Comparison of ENCODE assay signal across 1 cellular context in the genomic region with DNA sequence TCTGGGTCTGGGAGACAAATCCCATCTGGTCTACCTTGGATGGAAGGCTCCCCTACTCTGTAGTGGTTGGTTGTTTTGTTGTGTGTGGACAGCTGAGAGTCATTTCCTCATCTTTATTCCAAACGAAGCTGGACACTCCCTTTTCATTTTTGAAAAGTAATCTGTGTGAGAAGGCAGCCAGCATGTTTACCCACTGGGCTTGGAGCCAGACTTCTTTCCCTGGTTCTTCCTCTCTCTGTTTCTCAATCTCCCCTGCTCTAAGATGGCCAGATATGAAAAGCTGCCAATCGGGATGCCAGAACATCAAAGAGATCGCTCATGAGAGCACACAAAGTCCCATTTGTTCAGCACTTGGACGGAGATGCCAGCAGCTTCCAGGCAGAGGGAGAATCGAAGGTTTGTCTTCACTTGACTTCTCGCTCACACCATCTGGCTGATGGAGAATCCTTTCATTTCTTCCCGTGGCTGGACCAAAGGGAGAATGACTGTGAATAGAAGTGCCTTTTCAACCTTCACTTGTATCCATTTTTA.
TF ChIP-seq lines count a peak whose summit lies in the region.

No MANE protein-coding gene starts in this region.

TF ChIP-seq in HepG2, 621 proteins besides CTCF, POLR2A, EP300 and RAD21 (continued from another document and continues in another):
- TF ChIP-seq HOMEZ (CRISPR knock-in tag; IDR thresholded peaks at IDR 0.05; ENCODE audit: low read depth) (peak; percentile 100), ZBTB34 (CRISPR knock-in tag; IDR thresholded peaks at IDR 0.05) (peak; percentile 95), ZNF549 (CRISPR knock-in tag; IDR thresholded peaks at IDR 0.05) (no peak), ZFP1 (CRISPR knock-in tag; IDR thresholded peaks at IDR 0.05) (no peak), ZMAT3 (CRISPR knock-in tag; conservative IDR thresholded peaks at IDR 0.05) (peak; percentile 55; the same call in 1 of the 2 replicates), ATRX (CRISPR knock-in tag; IDR thresholded peaks at IDR 0.05; ENCODE audit: borderline replicate concordance) (no peak), HNF1A (IDR thresholded peaks at IDR 0.05; ENCODE audit: low read depth) (peak; percentile 73), HNF1A (CRISPR knock-in tag; IDR thresholded peaks at IDR 0.05; ENCODE audit: borderline replicate concordance) (peak; percentile 95), ZNF263 (CRISPR knock-in tag; IDR thresholded peaks at IDR 0.05) (peak; percentile 15; the same call in 1 of the 2 replicates), NFE2 (CRISPR knock-in tag; IDR thresholded peaks at IDR 0.05) (no peak), TEAD3 (CRISPR knock-in tag; optimal IDR thresholded peaks at IDR 0.05; ENCODE audit: borderline replicate concordance) (peak; percentile 95), ZNF326 (CRISPR knock-in tag; IDR thresholded peaks at IDR 0.05; ENCODE audit: borderline replicate concordance) (no peak), ZNF790 (CRISPR knock-in tag; IDR thresholded peaks at IDR 0.05; ENCODE audit: borderline replicate concordance) (no peak), ZFP37 (CRISPR knock-in tag; IDR thresholded peaks at IDR 0.05; ENCODE audit: borderline replicate concordance) (no peak; the same call in 1 of the 2 replicates), NCOA1 (CRISPR knock-in tag; IDR thresholded peaks at IDR 0.05) (peak; percentile 27; the same call in 1 of the 2 replicates), KDM3A (CRISPR knock-in tag; IDR thresholded peaks at IDR 0.05; ENCODE audit: low read depth) (peak; percentile 89; the same call in 1 of the 2 replicates), XBP1 (CRISPR knock-in tag; IDR thresholded peaks at IDR 0.05) (no peak), ZNF850 (CRISPR knock-in tag; conservative IDR thresholded peaks at IDR 0.05) (no peak), ZBTB21 (CRISPR knock-in tag; IDR thresholded peaks at IDR 0.05) (peak; percentile 51; the same call in 1 of the 2 replicates), FIP1L1 (IDR thresholded peaks at IDR 0.05; ENCODE audit: borderline replicate concordance, insufficient read depth, low read depth, low read length) (no peak), ZNF512B (CRISPR knock-in tag; IDR thresholded peaks at IDR 0.05; ENCODE audit: borderline replicate concordance) (peak; percentile 94; the same call in 1 of the 2 replicates), HOXA3 (CRISPR knock-in tag; IDR thresholded peaks at IDR 0.05) (peak; percentile 92), ZBTB44 (CRISPR knock-in tag; IDR thresholded peaks at IDR 0.05) (no peak), ZBTB3 (CRISPR knock-in tag; IDR thresholded peaks at IDR 0.05; ENCODE audit: borderline replicate concordance, low read depth) (no peak), SIN3B (IDR thresholded peaks at IDR 0.05; ENCODE audit: low read length) (no peak), AGO2 (optimal IDR thresholded peaks at IDR 0.05; ENCODE audit: low read depth, low read length) (no peak), CEBPG (CRISPR knock-in tag; IDR thresholded peaks at IDR 0.05) (peak; percentile 92), ZFP36L1 (CRISPR knock-in tag; IDR thresholded peaks at IDR 0.05) (peak; percentile 93; the same call in 1 of the 2 replicates), KAT8 (CRISPR knock-in tag; IDR thresholded peaks at IDR 0.05) (peak; percentile 82), HMG20B (CRISPR knock-in tag; conservative IDR thresholded peaks at IDR 0.05) (peak; percentile 75)
- TF ChIP-seq, protein P1, sequence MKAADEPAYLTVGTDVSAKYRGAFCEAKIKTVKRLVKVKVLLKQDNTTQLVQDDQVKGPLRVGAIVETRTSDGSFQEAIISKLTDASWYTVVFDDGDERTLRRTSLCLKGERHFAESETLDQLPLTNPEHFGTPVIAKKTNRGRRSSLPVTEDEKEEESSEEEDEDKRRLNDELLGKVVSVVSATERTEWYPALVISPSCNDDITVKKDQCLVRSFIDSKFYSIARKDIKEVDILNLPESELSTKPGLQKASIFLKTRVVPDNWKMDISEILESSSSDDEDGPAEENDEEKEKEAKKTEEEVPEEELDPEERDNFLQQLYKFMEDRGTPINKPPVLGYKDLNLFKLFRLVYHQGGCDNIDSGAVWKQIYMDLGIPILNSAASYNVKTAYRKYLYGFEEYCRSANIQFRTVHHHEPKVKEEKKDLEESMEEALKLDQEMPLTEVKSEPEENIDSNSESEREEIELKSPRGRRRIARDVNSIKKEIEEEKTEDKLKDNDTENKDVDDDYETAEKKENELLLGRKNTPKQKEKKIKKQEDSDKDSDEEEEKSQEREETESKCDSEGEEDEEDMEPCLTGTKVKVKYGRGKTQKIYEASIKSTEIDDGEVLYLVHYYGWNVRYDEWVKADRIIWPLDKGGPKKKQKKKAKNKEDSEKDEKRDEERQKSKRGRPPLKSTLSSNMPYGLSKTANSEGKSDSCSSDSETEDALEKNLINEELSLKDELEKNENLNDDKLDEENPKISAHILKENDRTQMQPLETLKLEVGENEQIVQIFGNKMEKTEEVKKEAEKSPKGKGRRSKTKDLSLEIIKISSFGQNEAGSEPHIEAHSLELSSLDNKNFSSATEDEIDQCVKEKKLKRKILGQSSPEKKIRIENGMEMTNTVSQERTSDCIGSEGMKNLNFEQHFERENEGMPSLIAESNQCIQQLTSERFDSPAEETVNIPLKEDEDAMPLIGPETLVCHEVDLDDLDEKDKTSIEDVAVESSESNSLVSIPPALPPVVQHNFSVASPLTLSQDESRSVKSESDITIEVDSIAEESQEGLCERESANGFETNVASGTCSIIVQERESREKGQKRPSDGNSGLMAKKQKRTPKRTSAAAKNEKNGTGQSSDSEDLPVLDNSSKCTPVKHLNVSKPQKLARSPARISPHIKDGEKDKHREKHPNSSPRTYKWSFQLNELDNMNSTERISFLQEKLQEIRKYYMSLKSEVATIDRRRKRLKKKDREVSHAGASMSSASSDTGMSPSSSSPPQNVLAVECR (CRISPR knock-in tag; IDR thresholded peaks at IDR 0.05; ENCODE audit: borderline replicate concordance) = no peak; the same call in 1 of the 2 replicates
- TF ChIP-seq, protein P2, sequence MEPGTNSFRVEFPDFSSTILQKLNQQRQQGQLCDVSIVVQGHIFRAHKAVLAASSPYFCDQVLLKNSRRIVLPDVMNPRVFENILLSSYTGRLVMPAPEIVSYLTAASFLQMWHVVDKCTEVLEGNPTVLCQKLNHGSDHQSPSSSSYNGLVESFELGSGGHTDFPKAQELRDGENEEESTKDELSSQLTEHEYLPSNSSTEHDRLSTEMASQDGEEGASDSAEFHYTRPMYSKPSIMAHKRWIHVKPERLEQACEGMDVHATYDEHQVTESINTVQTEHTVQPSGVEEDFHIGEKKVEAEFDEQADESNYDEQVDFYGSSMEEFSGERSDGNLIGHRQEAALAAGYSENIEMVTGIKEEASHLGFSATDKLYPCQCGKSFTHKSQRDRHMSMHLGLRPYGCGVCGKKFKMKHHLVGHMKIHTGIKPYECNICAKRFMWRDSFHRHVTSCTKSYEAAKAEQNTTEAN (CRISPR knock-in tag; conservative IDR thresholded peaks at IDR 0.05) = peak; percentile 78; the same call in 1 of the 2 replicates
- TF ChIP-seq, protein P3, sequence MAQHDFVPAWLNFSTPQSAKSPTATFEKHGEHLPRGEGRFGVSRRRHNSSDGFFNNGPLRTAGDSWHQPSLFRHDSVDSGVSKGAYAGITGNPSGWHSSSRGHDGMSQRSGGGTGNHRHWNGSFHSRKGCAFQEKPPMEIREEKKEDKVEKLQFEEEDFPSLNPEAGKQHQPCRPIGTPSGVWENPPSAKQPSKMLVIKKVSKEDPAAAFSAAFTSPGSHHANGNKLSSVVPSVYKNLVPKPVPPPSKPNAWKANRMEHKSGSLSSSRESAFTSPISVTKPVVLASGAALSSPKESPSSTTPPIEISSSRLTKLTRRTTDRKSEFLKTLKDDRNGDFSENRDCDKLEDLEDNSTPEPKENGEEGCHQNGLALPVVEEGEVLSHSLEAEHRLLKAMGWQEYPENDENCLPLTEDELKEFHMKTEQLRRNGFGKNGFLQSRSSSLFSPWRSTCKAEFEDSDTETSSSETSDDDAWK (CRISPR knock-in tag; IDR thresholded peaks at IDR 0.05) = no peak
- TF ChIP-seq, protein P4, sequence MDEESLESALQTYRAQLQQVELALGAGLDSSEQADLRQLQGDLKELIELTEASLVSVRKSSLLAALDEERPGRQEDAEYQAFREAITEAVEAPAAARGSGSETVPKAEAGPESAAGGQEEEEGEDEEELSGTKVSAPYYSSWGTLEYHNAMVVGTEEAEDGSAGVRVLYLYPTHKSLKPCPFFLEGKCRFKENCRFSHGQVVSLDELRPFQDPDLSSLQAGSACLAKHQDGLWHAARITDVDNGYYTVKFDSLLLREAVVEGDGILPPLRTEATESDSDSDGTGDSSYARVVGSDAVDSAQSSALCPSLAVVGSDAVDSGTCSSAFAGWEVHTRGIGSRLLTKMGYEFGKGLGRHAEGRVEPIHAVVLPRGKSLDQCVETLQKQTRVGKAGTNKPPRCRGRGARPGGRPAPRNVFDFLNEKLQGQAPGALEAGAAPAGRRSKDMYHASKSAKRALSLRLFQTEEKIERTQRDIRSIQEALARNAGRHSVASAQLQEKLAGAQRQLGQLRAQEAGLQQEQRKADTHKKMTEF (CRISPR knock-in tag; IDR thresholded peaks at IDR 0.05) = peak; percentile 97
